8 cellular contexts compared by ENCODE assay signal in the genomic region with DNA sequence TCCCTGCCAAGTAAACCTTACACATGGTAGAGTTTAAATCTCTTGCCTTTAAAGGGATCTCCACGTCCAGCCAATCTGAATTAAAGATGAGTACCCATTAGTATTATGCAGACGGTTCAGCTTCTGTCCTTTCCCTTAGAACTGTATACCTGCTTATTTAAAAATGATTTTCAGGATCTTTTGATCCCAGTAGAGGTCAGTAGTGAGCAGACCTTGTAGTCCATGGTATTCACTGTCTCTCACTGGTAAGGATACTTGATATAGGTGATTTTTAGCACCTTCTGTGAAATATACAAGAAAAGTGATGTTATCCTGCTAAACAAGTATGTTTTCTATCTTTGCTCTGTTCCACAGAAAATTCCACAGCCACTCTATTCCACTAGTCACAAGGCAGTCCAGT.
DNase-seq lines count a peak whose midpoint lies in the region; ATAC-seq and TF ChIP-seq lines count a peak whose summit lies in the region.

No MANE protein-coding gene starts in this region.

- DNase-seq in AG10803 (ENCODE audit: low read depth), result peak; percentile 46
- DNase-seq in NT2/D1 (ENCODE audit: low read depth, low spot score), result peak; percentile 54
- DNase-seq in epithelial cell of proximal tubule (ENCODE audit: low read depth), result peak; percentile 33
- DNase-seq in pons (ENCODE audit: low spot score), result peak; percentile 38
- DNase-seq in activated naive CD4-positive, alpha-beta T cell treated with anti-CD3 and anti-CD28 coated beads, Interleukin-2, amount 50 U/mL, for 72 hours (ENCODE audit: low spot score in 2 of 2), result no peak
- no peak for DNase-seq in stimulated activated CD4-positive, alpha-beta T cell treated with anti-CD3 and anti-CD28 coated beads, Interleukin-4, amount 100 ng/mL, for 4 hours

- H3K36me3 Mint-ChIP-seq in activated naive CD4-positive, alpha-beta T cell treated with anti-CD3 and anti-CD28 coated beads, Interleukin-2, amount 50 U/mL, for 72 hours, result no peaks in the 10 kb centered on the region

- ATAC-seq in GM18873 (IDR thresholded peaks at IDR 0.05; ENCODE audit: low FRiP score, unreplicated experiment) (peak; percentile 69), HG03432 (IDR thresholded peaks at IDR 0.05; ENCODE audit: unreplicated experiment) (peak; percentile 72)
- ATAC-seq in activated naive CD4-positive, alpha-beta T cell treated with anti-CD3 and anti-CD28 coated beads, Interleukin-2, amount 50 U/mL, for 72 hours, result no peak

- no peaks in the 10 kb centered on the region for H3K9me3 ChIP-seq in NT2/D1 (ENCODE audit: insufficient read depth, low read length)

- no peaks in the 10 kb centered on the region for H3K9me3 Mint-ChIP-seq in activated naive CD4-positive, alpha-beta T cell treated with anti-CD3 and anti-CD28 coated beads, Interleukin-2, amount 50 U/mL, for 72 hours

- TF ChIP-seq CTCF in AG10803 (conservative IDR thresholded peaks at IDR 0.05; ENCODE audit: low read length), result peak; percentile 70
- peak; percentile 73 for TF ChIP-seq CTCF in epithelial cell of proximal tubule (conservative IDR thresholded peaks at IDR 0.05; ENCODE audit: low read depth, low read length)

- H3K4me3 ChIP-seq in AG10803 (ENCODE audit: low read length) (no peak overlapping the region), NT2/D1 (ENCODE audit: insufficient read length, low read depth) (no peak overlapping the region), epithelial cell of proximal tubule (ENCODE audit: low read depth, low read length) (no peak overlapping the region)

- H3K27me3 ChIP-seq in NT2/D1 (ENCODE audit: insufficient read depth, insufficient read length), result no peaks in the 10 kb centered on the region

- H3K4me1 ChIP-seq in NT2/D1 (ENCODE audit: insufficient read depth, insufficient read length), result no peaks in the 10 kb centered on the region

- H3K36me3 ChIP-seq in NT2/D1 (ENCODE audit: insufficient read depth, insufficient read length, low read length), result no peaks in the 10 kb centered on the region

- no peak overlapping the region for H3K9ac ChIP-seq in NT2/D1 (ENCODE audit: insufficient read length, low read depth)

- no peak overlapping the region for H3K27ac Mint-ChIP-seq in activated naive CD4-positive, alpha-beta T cell treated with anti-CD3 and anti-CD28 coated beads, Interleukin-2, amount 50 U/mL, for 72 hours

Comparison
In these comparisons a context has a peak if more than half of its experiments do, and no peak if none do; other contexts are left out.
1. DNase-seq: peak in AG10803 (single experiment), NT2/D1 (single experiment), epithelial cell of proximal tubule (single experiment) and pons (single experiment); none in activated naive CD4-positive, alpha-beta T cell treated with anti-CD3 and anti-CD28 coated beads, Interleukin-2, amount 50 U/mL, for 72 hours (0 of 2) and stimulated activated CD4-positive, alpha-beta T cell treated with anti-CD3 and anti-CD28 coated beads, Interleukin-4, amount 100 ng/mL, for 4 hours (0 of 2).
2. ATAC-seq: peak in GM18873 (single experiment) and HG03432 (single experiment); none in activated naive CD4-positive, alpha-beta T cell treated with anti-CD3 and anti-CD28 coated beads, Interleukin-2, amount 50 U/mL, for 72 hours (0 of 2).